Comparison of ENCODE assay signal across 2 cellular contexts in genomic region chr11:59247535-59248227, GRCh38.
TF ChIP-seq lines count a peak whose summit lies in the region.

No MANE protein-coding gene starts in this region.

TF ChIP-seq in HepG2, 621 proteins besides CTCF, POLR2A, EP300 and RAD21:
- no peak for TF ChIP-seq ZNF253 (CRISPR knock-in tag; IDR thresholded peaks at IDR 0.05; ENCODE audit: borderline replicate concordance)
- no peak for TF ChIP-seq NR1H2 (CRISPR knock-in tag; IDR thresholded peaks at IDR 0.05; ENCODE audit: borderline replicate concordance, low read depth)
- TF ChIP-seq ZFP37 (CRISPR knock-in tag; IDR thresholded peaks at IDR 0.05; ENCODE audit: borderline replicate concordance) = no peak
- TF ChIP-seq SKIL (CRISPR knock-in tag; IDR thresholded peaks at IDR 0.05; ENCODE audit: borderline replicate concordance) = no peak
- TF ChIP-seq ZNF747 (CRISPR knock-in tag; IDR thresholded peaks at IDR 0.05; ENCODE audit: borderline replicate concordance) = no peak
- no peak for TF ChIP-seq ZIK1 (CRISPR knock-in tag; IDR thresholded peaks at IDR 0.05; ENCODE audit: borderline replicate concordance, low read depth)
- TF ChIP-seq ELF4 (CRISPR knock-in tag; IDR thresholded peaks at IDR 0.05; ENCODE audit: borderline replicate concordance) = no peak
- no peak for TF ChIP-seq SKI (IDR thresholded peaks at IDR 0.05; ENCODE audit: partially characterized antibody)
- TF ChIP-seq ZNF597 (CRISPR knock-in tag; IDR thresholded peaks at IDR 0.05) = no peak
- TF ChIP-seq ZNF451 (CRISPR knock-in tag; IDR thresholded peaks at IDR 0.05) = no peak
- no peak for TF ChIP-seq ZBTB44 (CRISPR knock-in tag; IDR thresholded peaks at IDR 0.05)
- TF ChIP-seq HOXA3 (CRISPR knock-in tag; IDR thresholded peaks at IDR 0.05) = no peak
- no peak for TF ChIP-seq FOXA1 (IDR thresholded peaks at IDR 0.05)
- no peak for TF ChIP-seq FOXA1 (CRISPR knock-in tag; IDR thresholded peaks at IDR 0.05)
- TF ChIP-seq GTF2F1 (IDR thresholded peaks at IDR 0.05; ENCODE audit: low read length) = no peak
- TF ChIP-seq CERS6 (CRISPR knock-in tag; IDR thresholded peaks at IDR 0.05) = no peak
- no peak for TF ChIP-seq ZUFSP (CRISPR knock-in tag; IDR thresholded peaks at IDR 0.05; ENCODE audit: borderline replicate concordance)

TF ChIP-seq in SK-N-SH, 30 proteins besides CTCF, POLR2A, EP300 and RAD21:
- no peak for TF ChIP-seq REST (IDR thresholded peaks at IDR 0.05; ENCODE audit: low read depth, low read length)
- TF ChIP-seq FOXM1 (IDR thresholded peaks at IDR 0.05; ENCODE audit: low read depth) = no peak
- TF ChIP-seq USF1 (IDR thresholded peaks at IDR 0.05; ENCODE audit: borderline replicate concordance, low read depth) = no peak
- no peak for TF ChIP-seq EZH2phosphoT487 (IDR thresholded peaks at IDR 0.05; ENCODE audit: borderline replicate concordance, low read depth)
